ENCODE assay signal across 9 cellular contexts in genomic region chr12:2054091-2055018, GRCh38. TPM values are rescaled to one million over a fixed set of nuclear protein-coding genes. Genes with fewer than 3 reads are reported as not detected.
A peak's percentile ranks its signal among the peaks of the same experiment; 100 is the strongest.
DNase-seq lines count a peak whose midpoint lies in the region; TF ChIP-seq lines count a peak whose summit lies in the region.
"Had no signal": no experiment of that assay in that cellular context is flagged by ENCODE, and none has a peak within 500 bp of the region (broad histone marks: within the 10 kb centered on the region; RNA-seq: fewer than 3 reads in every experiment).

No MANE protein-coding gene starts in this region.

- no TSS peak for BruUV-seq in A673 (replicated peaks; lab: Mats Ljungman, UMichigan)

- H3K27ac ChIP-seq in A673 (ENCODE audit: low read depth, low read length, poor library complexity, severe bottlenecking) (no peak overlapping the region), HUES48 (ENCODE audit: low read depth, low read length) (no peak overlapping the region), muscle layer of duodenum (ENCODE audit: low read length) (peak overlapping the region; percentile 77), RWPE1 (no peak overlapping the region)

- no peak overlapping the region for H3K9ac ChIP-seq in HUES48 (ENCODE audit: low read depth, low read length)

- H3K36me3 ChIP-seq in A673 (ENCODE audit: insufficient read depth, low read length, poor library complexity, severe bottlenecking), result no peaks in the 10 kb centered on the region
- no peaks in the 10 kb centered on the region for H3K36me3 ChIP-seq in HUES48 (ENCODE audit: control insufficient read depth, insufficient read depth, low read length)
- no peaks in the 10 kb centered on the region for H3K36me3 ChIP-seq in muscle layer of duodenum (ENCODE audit: control insufficient read depth in 1 of 2, insufficient read depth in 2 of 2, low read length in 2 of 2)

- intact Hi-C loops in A673 (cut with micrococcal nuclease; ENCODE audit: unreplicated experiment), result no loop called here

- H3K4me1 ChIP-seq in A673 (ENCODE audit: insufficient read depth, low read length, poor library complexity, severe bottlenecking), result peaks cover 12% of the 10 kb centered on the region
- H3K4me1 ChIP-seq in HUES48 (ENCODE audit: control insufficient read depth, insufficient read depth, low read length), result peaks cover 14% of the 10 kb centered on the region
- peaks cover 0 to 18% of the 10 kb centered on the region in 2 donors for H3K4me1 ChIP-seq in muscle layer of duodenum (ENCODE audit: control insufficient read depth in 1 of 2, insufficient read depth in 2 of 2, low read length in 2 of 2)

- H3K4me3 ChIP-seq in A673 (ENCODE audit: low read depth, low read length, poor library complexity, severe bottlenecking) (peak overlapping the region; percentile 62), HUES48 (ENCODE audit: low read depth, low read length) (peak overlapping the region; percentile 68), cardiac fibroblast (replicated peaks in 1 of 2; ENCODE audit: low read depth in 2 of 2, low read length in 2 of 2) (peak overlapping the region; percentile 30 to 45), muscle layer of duodenum (ENCODE audit: low read depth in 1 of 2, low read length in 2 of 2) (peak overlapping the region; percentile 70 to 74)

- H3K27me3 ChIP-seq in A673 (replicated peaks; ENCODE audit: insufficient read depth, low read depth, low read length, poor library complexity) (peaks cover 37% of the 10 kb centered on the region), HUES48 (ENCODE audit: control insufficient read depth, insufficient read depth, low read length) (peaks cover 62% of the 10 kb centered on the region), muscle layer of duodenum (ENCODE audit: low read depth, low read length) (peaks cover 13% of the 10 kb centered on the region)

- TF ChIP-seq CTCF in A673 (conservative IDR thresholded peaks at IDR 0.05; ENCODE audit: low read depth, low read length) (no peak), cardiac fibroblast (IDR thresholded peaks at IDR 0.05; ENCODE audit: low read depth, low read length) (no peak), RWPE1 (conservative IDR thresholded peaks at IDR 0.05; ENCODE audit: low read depth) (no peak)

- H3K9me3 ChIP-seq in A673 (ENCODE audit: low read depth, low read length, poor library complexity, severe bottlenecking) (no peaks in the 10 kb centered on the region), HUES48 (ENCODE audit: control insufficient read depth, insufficient read depth, low read length) (no peaks in the 10 kb centered on the region), muscle layer of duodenum (ENCODE audit: control insufficient read depth in 1 of 2, low read length in 2 of 2) (no peaks in the 10 kb centered on the region)

- POLR2A ChIA-PET in A673 (lab: Charles Lee; ENCODE audit: low non-redundant PET) (no interaction called here), RWPE1 (lab: Yijun Ruan, JAX; ENCODE audit: low non-redundant PET) (no interaction called here)

- CTCF ChIA-PET in A673 (lab: Charles Lee) (interaction anchor here (1.0 kb wide), 1 partner anchor 232 kb away, joined by 3 read pairs; no protein-coding TSS in a partner anchor), RWPE1 (lab: Yijun Ruan, JAX) (interaction anchor here (0.5 to 0.6 kb wide), 2 partner anchors 263 to 529 kb away, joined by 3 read pairs; no protein-coding TSS in a partner anchor)

- DNase-seq in A673 (ENCODE audit: low spot score) (no peak), cardiac fibroblast (ENCODE audit: low read depth in 2 of 2) (no peak), RWPE1 (ENCODE audit: low spot score) (no peak), MV-4-11 (lab: John Stamatoyannopoulos, UW) (no peak), NCI-H128 (lab: John Stamatoyannopoulos, UW; ENCODE audit: unreplicated experiment) (no peak), CD1c-positive myeloid dendritic cell (ENCODE audit: extremely low spot score) (no peak)
- DNase-seq: KG1 had no signal

RNA-seq across cellular contexts. Expression of gene CACNA1C, which starts 1.6 kb away (rescaled TPM):
- 3.7 and 5.2 TPM in 2 replicates for total RNA-seq in A673 (2021)

RNA-seq across cellular contexts. Expression of gene DCP1B, which starts 50.1 kb away (rescaled TPM):
- total RNA-seq in A673 (2021), result 8.8 and 9.7 TPM in 2 replicates
